16 cellular contexts compared by ENCODE assay signal in genomic region chr6:161103475-161103874, GRCh38.
"Had no signal": no experiment of that assay in that cellular context is flagged by ENCODE, and none has a peak within 500 bp of the region (broad histone marks: within the 10 kb centered on the region; RNA-seq: fewer than 3 reads in every experiment).

No MANE protein-coding gene starts in this region.

- H3K27ac Mint-ChIP-seq: progenitor cell of endocrine pancreas; stimulated activated naive CD8-positive, alpha-beta T cell treated with anti-CD3 and anti-CD28 coated beads, Interleukin-15, amount 100 ng/mL, for 72 hours had no signal

- ATAC-seq: heart left ventricle; left lung; stimulated activated naive CD8-positive, alpha-beta T cell treated with anti-CD3 and anti-CD28 coated beads, Interleukin-15, amount 100 ng/mL, for 72 hours had no signal

- H3K9me3 Mint-ChIP-seq: brain; stimulated activated naive CD8-positive, alpha-beta T cell treated with anti-CD3 and anti-CD28 coated beads, Interleukin-15, amount 100 ng/mL, for 72 hours had no signal

- H3K9me3 ChIP-seq: heart left ventricle, left lung had no signal

- H3K4me1 Mint-ChIP-seq: brain had no signal

- H3K27me3 Mint-ChIP-seq: brain; progenitor cell of endocrine pancreas; stimulated activated naive CD8-positive, alpha-beta T cell treated with anti-CD3 and anti-CD28 coated beads, Interleukin-15, amount 100 ng/mL, for 72 hours had no signal

- H3K4me3 Mint-ChIP-seq: brain; stimulated activated naive CD8-positive, alpha-beta T cell treated with anti-CD3 and anti-CD28 coated beads, Interleukin-15, amount 100 ng/mL, for 72 hours had no signal

- DNase-seq: activated CD4-positive, alpha-beta T cell treated with anti-CD3 and anti-CD28 coated beads, Interleukin-2, amount 50 U/mL, for 4 hours; activated CD4-positive, CD25-positive, alpha-beta regulatory T cell treated with anti-CD3 and anti-CD28 coated beads, Interleukin-2, amount 50 U/mL, for 72 hours; activated effector memory CD4-positive, alpha-beta T cell treated with Interleukin-2 at 50 U/mL for 16 hours; activated naive CD4-positive, alpha-beta T cell treated with anti-CD3 and anti-CD28 coated beads, Interleukin-2, amount 50 U/mL, for 16 hours; central memory CD4-positive, alpha-beta T cell; heart left ventricle; left lung; mammary epithelial cell; occipital lobe; stimulated activated CD4-positive, alpha-beta T cell treated with anti-CD3 and anti-CD28 coated beads, Interleukin-2, amount 100 ng/mL, for 48 hours; stimulated activated naive CD8-positive, alpha-beta T cell treated with anti-CD3 and anti-CD28 coated beads, Interleukin-15, amount 100 ng/mL, for 72 hours; T-helper 1 cell; T1000; trophoblast cell had no signal
